In the genomic region with DNA sequence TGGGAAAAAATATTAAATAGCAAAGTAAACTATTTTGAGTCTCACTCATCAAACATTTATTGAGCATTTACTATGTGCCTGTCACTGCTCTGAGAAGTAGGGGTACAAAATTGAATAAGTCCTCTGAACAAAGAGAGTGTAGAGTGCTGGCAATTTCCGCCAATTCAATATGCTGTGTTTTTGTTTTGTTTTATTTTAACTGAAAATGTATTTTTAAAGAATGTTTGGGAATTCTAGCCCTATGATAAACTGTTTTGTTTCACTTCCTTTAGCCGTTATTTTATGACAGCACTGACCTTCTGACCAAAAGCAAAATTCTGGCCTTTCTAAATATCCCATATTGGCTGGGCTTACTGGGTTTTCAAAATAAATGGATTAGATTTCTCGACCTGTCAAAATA, we compare ENCODE assay signal across 20 cellular contexts.
A peak's percentile ranks its signal among the peaks of the same experiment; 100 is the strongest.
DNase-seq lines count a peak whose midpoint lies in the region; ATAC-seq, FAIRE-seq and TF ChIP-seq lines count a peak whose summit lies in the region.
"Had no signal": no experiment of that assay in that cellular context is flagged by ENCODE, and none has a peak within 500 bp of the region (broad histone marks: within the 10 kb centered on the region; RNA-seq: fewer than 3 reads in every experiment).

No MANE protein-coding gene starts in this region.

- H3K4me1 Mint-ChIP-seq in Caco-2 (ENCODE audit: low read depth, unreplicated experiment) = no peaks in the 10 kb centered on the region
- no peaks in the 10 kb centered on the region for H3K4me1 Mint-ChIP-seq in immature natural killer cell
- H3K4me1 Mint-ChIP-seq: B cell had no signal

- H3K36me3 Mint-ChIP-seq in Caco-2 (ENCODE audit: insufficient read depth, unreplicated experiment) = no peaks in the 10 kb centered on the region
- H3K36me3 Mint-ChIP-seq in immature natural killer cell = no peaks in the 10 kb centered on the region
- H3K36me3 Mint-ChIP-seq: CD8-positive, alpha-beta T cell had no signal

- H3K27ac ChIP-seq in HEK293 (ENCODE audit: extremely low read depth, low read depth, low read length) = no peak overlapping the region
- no peak overlapping the region for H3K27ac ChIP-seq in K562 (ENCODE audit: extremely low read depth, low read depth, low read length)
- H3K27ac ChIP-seq in endothelial cell of umbilical vein (ENCODE audit: insufficient read depth, low read depth, low read length) = no peak overlapping the region
- no peak overlapping the region for H3K27ac ChIP-seq in osteoblast (ENCODE audit: low read depth, low read length)
- H3K27ac ChIP-seq: 22Rv1; A549; BLaER1 treated with 17β-estradiol and CSF1 and Interleukin-3, amounts not matched to agents 10 nM and 100 nM; C4-2B had no signal

- TF ChIP-seq RAD21 in K562 (CRISPR knock-in tag; conservative IDR thresholded peaks at IDR 0.05 in 1 of 2, IDR thresholded peaks at IDR 0.05 in 1 of 2) = no peak

- TF ChIP-seq POLR2A in K562 (conservative IDR thresholded peaks at IDR 0.05) = no peak
- TF ChIP-seq POLR2A in endothelial cell of umbilical vein (IDR thresholded peaks at IDR 0.05; ENCODE audit: low read depth, low read length) = no peak

- no peak overlapping the region for H3K4me3 Mint-ChIP-seq in Caco-2 (ENCODE audit: unreplicated experiment)
- no peak overlapping the region for H3K4me3 Mint-ChIP-seq in immature natural killer cell
- H3K4me3 Mint-ChIP-seq: B cell; CD4-positive, alpha-beta T cell; CD8-positive, alpha-beta T cell had no signal

- WGBS in K562 (ENCODE audit: insufficient coverage, low coverage, missing lambda C conversion rate) = 71% methylated on average over 3 of the region's 3 CpGs

- no peaks in the 10 kb centered on the region for H3K9me1 ChIP-seq in K562 (ENCODE audit: control insufficient read depth, insufficient read depth, low read length)
- H3K9me1 ChIP-seq in endothelial cell of umbilical vein (replicated peaks; ENCODE audit: control insufficient read depth, extremely low read depth, insufficient read depth, low read length) = no peaks in the 10 kb centered on the region

- no peak overlapping the region for H3K4me2 ChIP-seq in K562 (ENCODE audit: insufficient read depth, low read length)
- H3K4me2 ChIP-seq in endothelial cell of umbilical vein (ENCODE audit: insufficient read depth, low read length) = peak overlapping the region; percentile 12
- H3K4me2 ChIP-seq in osteoblast (ENCODE audit: insufficient read depth, low read length) = no peak overlapping the region
- H3K4me2 ChIP-seq: A549 had no signal

- no peak for TF ChIP-seq EP300 in K562 (IDR thresholded peaks at IDR 0.05; ENCODE audit: low read length)

- dilution Hi-C loops in endothelial cell of umbilical vein (cut with MboI; ENCODE audit: extremely low pct_ligation_motif_present, low sequenced_read_pairs) = no loop called here

- intact Hi-C loops in K562 (cut with micrococcal nuclease) = no loop called here
- intact Hi-C loops in endothelial cell of umbilical vein (cut with micrococcal nuclease) = loop anchor here (1.0 kb wide), 1 partner anchor 19 kb away; no protein-coding TSS in a partner anchor
- intact Hi-C loops in Caco-2 (cut with micrococcal nuclease; ENCODE audit: unreplicated experiment) = no loop called here

- H3K27ac Mint-ChIP-seq in Caco-2 (ENCODE audit: unreplicated experiment) = no peak overlapping the region
- no peak overlapping the region for H3K27ac Mint-ChIP-seq in immature natural killer cell
- H3K27ac Mint-ChIP-seq: B cell; CD4-positive, alpha-beta T cell; CD8-positive, alpha-beta T cell had no signal

- H3K27me3 Mint-ChIP-seq in Caco-2 (ENCODE audit: insufficient read depth, unreplicated experiment) = peaks cover 18% of the 10 kb centered on the region
- peaks cover 0 to 14% (median 2%) of the 10 kb centered on the region in 3 donors for H3K27me3 Mint-ChIP-seq in immature natural killer cell (ENCODE audit: low read depth in 3 of 3)

- no peak overlapping the region for H2AFZ ChIP-seq in K562 (ENCODE audit: low read depth, low read length)
- no peak overlapping the region for H2AFZ ChIP-seq in endothelial cell of umbilical vein (ENCODE audit: low read depth, low read length)
- H2AFZ ChIP-seq in osteoblast (ENCODE audit: low read length) = no peak overlapping the region

- in situ Hi-C loops in K562 (cut with MboI) = no loop called here

- H3K9ac ChIP-seq in K562 (ENCODE audit: insufficient read depth in 1 of 2, low read depth in 2 of 2, low read length in 2 of 2) (no peak overlapping the region), endothelial cell of umbilical vein (replicated peaks; ENCODE audit: extremely low read depth, insufficient read depth, low read length) (no peak overlapping the region)
- H3K9ac ChIP-seq: BLaER1 treated with 17β-estradiol and CSF1 and Interleukin-3, amounts not matched to agents 10 nM and 100 nM had no signal

- POLR2A ChIA-PET in HEK293 (lab: Yijun Ruan, JAX) = no interaction called here
- POLR2A ChIA-PET in K562 (lab: Yijun Ruan, JAX) = interaction anchor here (0.8 kb wide), 1 partner anchor 66 kb away, joined by 3 read pairs; no protein-coding TSS in a partner anchor
- POLR2A ChIA-PET in endothelial cell of umbilical vein (lab: Charles Lee) = no interaction called here
- POLR2A ChIA-PET in Caco-2 (lab: Charles Lee) = no interaction called here

- H3K79me2 ChIP-seq in K562 (ENCODE audit: control insufficient read depth, insufficient read depth, low read length) (no peaks in the 10 kb centered on the region), endothelial cell of umbilical vein (ENCODE audit: control insufficient read depth, insufficient read depth, low read length) (no peaks in the 10 kb centered on the region), osteoblast (ENCODE audit: insufficient read depth, low read length) (no peaks in the 10 kb centered on the region)

- H3K36me3 ChIP-seq in HEK293 (ENCODE audit: control insufficient read depth in 2 of 2, insufficient read depth in 1 of 2, low read length in 2 of 2) = no peaks in the 10 kb centered on the region
- no peaks in the 10 kb centered on the region for H3K36me3 ChIP-seq in K562 (ENCODE audit: control insufficient read depth, insufficient read depth, low read length)
- H3K36me3 ChIP-seq in endothelial cell of umbilical vein (ENCODE audit: control insufficient read depth in 2 of 2, extremely low read depth in 1 of 2, insufficient read depth in 2 of 2, low read length in 2 of 2) = no peaks in the 10 kb centered on the region
- no peaks in the 10 kb centered on the region for H3K36me3 ChIP-seq in Caco-2 (ENCODE audit: control insufficient read depth, insufficient read depth, low read length)
- no peaks in the 10 kb centered on the region for H3K36me3 ChIP-seq in osteoblast (ENCODE audit: insufficient read depth, low read length)
- H3K36me3 ChIP-seq: BLaER1 treated with 17β-estradiol and CSF1 and Interleukin-3, amounts not matched to agents 10 nM and 100 nM had no signal

- H4K20me1 ChIP-seq in K562 (replicated peaks; ENCODE audit: control insufficient read depth, insufficient read depth, low read length) (no peaks in the 10 kb centered on the region), endothelial cell of umbilical vein (replicated peaks; ENCODE audit: control insufficient read depth, extremely low read depth, insufficient read depth, low read length) (no peaks in the 10 kb centered on the region), osteoblast (ENCODE audit: insufficient read depth, low read length) (no peaks in the 10 kb centered on the region)
- H4K20me1 ChIP-seq: BLaER1 treated with 17β-estradiol and CSF1 and Interleukin-3, amounts not matched to agents 10 nM and 100 nM had no signal

- no peak for ATAC-seq in K562
- ATAC-seq: A549; CD8-positive, alpha-beta T cell had no signal

- no peaks in the 10 kb centered on the region for H3K27me3 ChIP-seq in K562 (ENCODE audit: control insufficient read depth in 2 of 2, insufficient read depth in 2 of 2, low read length in 2 of 2)
- no peaks in the 10 kb centered on the region for H3K27me3 ChIP-seq in endothelial cell of umbilical vein (ENCODE audit: control insufficient read depth in 2 of 2, insufficient read depth in 2 of 2, low read length in 2 of 2)
- no peaks in the 10 kb centered on the region for H3K27me3 ChIP-seq in Caco-2 (replicated peaks; ENCODE audit: control insufficient read depth, insufficient read depth, low read length)
- peaks cover 26% of the 10 kb centered on the region for H3K27me3 ChIP-seq in osteoblast (ENCODE audit: insufficient read depth, low read length)
- H3K27me3 ChIP-seq: BLaER1 treated with 17β-estradiol and CSF1 and Interleukin-3, amounts not matched to agents 10 nM and 100 nM had no signal

- BruUV-seq in K562 (replicated peaks; lab: Mats Ljungman, UMichigan) = no TSS peak
- no TSS peak for BruUV-seq in endothelial cell of umbilical vein (replicated peaks; lab: Mats Ljungman, UMichigan)
- BruUV-seq in Caco-2 (replicated peaks; lab: Mats Ljungman, UMichigan) = no TSS peak

- H3K4me3 ChIP-seq in HEK293 (ENCODE audit: low read depth, low read length) (no peak overlapping the region), K562 (no peak overlapping the region), endothelial cell of umbilical vein (replicated peaks in 1 of 3; ENCODE audit: insufficient read depth in 1 of 3, low read depth in 1 of 3, low read length in 3 of 3) (no peak overlapping the region), Caco-2 (ENCODE audit: low read depth, low read length) (no peak overlapping the region), osteoblast (ENCODE audit: insufficient read depth, low read length) (no peak overlapping the region)
- H3K4me3 ChIP-seq: A549; BLaER1 treated with 17β-estradiol and CSF1 and Interleukin-3, amounts not matched to agents 10 nM and 100 nM had no signal

- H3K9me3 Mint-ChIP-seq in Caco-2 (ENCODE audit: unreplicated experiment) = no peaks in the 10 kb centered on the region
- H3K9me3 Mint-ChIP-seq in immature natural killer cell = no peaks in the 10 kb centered on the region
- H3K9me3 Mint-ChIP-seq: CD4-positive, alpha-beta T cell; CD8-positive, alpha-beta T cell had no signal

- TF ChIP-seq CTCF in HEK293 (tag by site-specific recombination; IDR thresholded peaks at IDR 0.05) (no peak), K562 (IDR thresholded peaks at IDR 0.05 in 2 of 3, conservative IDR thresholded peaks at IDR 0.05 in 1 of 3; ENCODE audit: insufficient read depth in 2 of 3, low read depth in 1 of 3, low read length in 3 of 3) (no peak), endothelial cell of umbilical vein (IDR thresholded peaks at IDR 0.05; ENCODE audit: extremely low read depth in 1 of 2, insufficient read depth in 1 of 2, low read depth in 1 of 2, low read length in 2 of 2) (no peak), Caco-2 (IDR thresholded peaks at IDR 0.05; ENCODE audit: insufficient read depth in 1 of 2, low read depth in 1 of 2, low read length in 1 of 2, severe bottlenecking in 1 of 2, unreplicated experiment in 1 of 2) (no peak), osteoblast (IDR thresholded peaks at IDR 0.05; ENCODE audit: extremely low read depth, low read depth, low read length) (no peak)

- no peak for FAIRE-seq in K562 (lab: Jason Lieb, UNC)
- peak; percentile 44 for FAIRE-seq in endothelial cell of umbilical vein (lab: Jason Lieb, UNC)
- FAIRE-seq: A549, G401.6, GM12891, GM19239 had no signal

- CTCF ChIA-PET in HEK293 (lab: Yijun Ruan, JAX) = no interaction called here
- CTCF ChIA-PET in K562 (lab: Yijun Ruan, JAX; ENCODE audit: low intra/inter-chr PET ratio) = no interaction called here
- CTCF ChIA-PET in endothelial cell of umbilical vein (lab: Charles Lee) = no interaction called here
- CTCF ChIA-PET in Caco-2 (lab: Charles Lee) = no interaction called here

- H3K9me3 ChIP-seq in HEK293 (ENCODE audit: control insufficient read depth, insufficient read depth, low read depth, low read length) = no peaks in the 10 kb centered on the region
- no peaks in the 10 kb centered on the region for H3K9me3 ChIP-seq in K562 (replicated peaks; ENCODE audit: control insufficient read depth, insufficient read depth, low read depth, low read length)
- no peaks in the 10 kb centered on the region for H3K9me3 ChIP-seq in endothelial cell of umbilical vein (replicated peaks; ENCODE audit: control insufficient read depth, insufficient read depth, low read length)
- H3K9me3 ChIP-seq in Caco-2 = no peaks in the 10 kb centered on the region
- no peaks in the 10 kb centered on the region for H3K9me3 ChIP-seq in osteoblast (ENCODE audit: low read depth, low read length)
- H3K9me3 ChIP-seq: A549; BLaER1 treated with 17β-estradiol and CSF1 and Interleukin-3, amounts not matched to agents 10 nM and 100 nM had no signal

- DNase-seq in K562 (ENCODE audit: extremely low read depth in 1 of 4, low spot score in 3 of 4) (no peak), endothelial cell of umbilical vein (ENCODE audit: low read depth, low spot score) (peak; percentile 56), Caco-2 (no peak), osteoblast (ENCODE audit: insufficient read length, low spot score, missing footprints) (no peak), immature natural killer cell (no peak)
- DNase-seq: AML-193; CD4-positive, alpha-beta T cell; CD8-positive, alpha-beta T cell; DMS 273 treated with DMSO at 0.1 percent for 48 hours; DMS79 treated with DMSO at 0.1 percent for 48 hours; GF-D8 had no signal

- H3K4me1 ChIP-seq in HEK293 (ENCODE audit: control insufficient read depth, insufficient read depth, low read length) (no peaks in the 10 kb centered on the region), K562 (replicated peaks in 1 of 2; ENCODE audit: control insufficient read depth in 2 of 2, insufficient read depth in 2 of 2, low read length in 2 of 2) (peaks cover 11 to 28% of the 10 kb centered on the region in 2 experiments; a peak in 4 of 5 replicates), endothelial cell of umbilical vein (ENCODE audit: control insufficient read depth, extremely low read depth, insufficient read depth, low read length) (peaks cover 25% of the 10 kb centered on the region), Caco-2 (no peaks in the 10 kb centered on the region), osteoblast (ENCODE audit: insufficient read depth, low read length) (no peaks in the 10 kb centered on the region)
- H3K4me1 ChIP-seq: A549 had no signal
